Comparison of ENCODE assay signal across 19 cellular contexts in the genomic region with DNA sequence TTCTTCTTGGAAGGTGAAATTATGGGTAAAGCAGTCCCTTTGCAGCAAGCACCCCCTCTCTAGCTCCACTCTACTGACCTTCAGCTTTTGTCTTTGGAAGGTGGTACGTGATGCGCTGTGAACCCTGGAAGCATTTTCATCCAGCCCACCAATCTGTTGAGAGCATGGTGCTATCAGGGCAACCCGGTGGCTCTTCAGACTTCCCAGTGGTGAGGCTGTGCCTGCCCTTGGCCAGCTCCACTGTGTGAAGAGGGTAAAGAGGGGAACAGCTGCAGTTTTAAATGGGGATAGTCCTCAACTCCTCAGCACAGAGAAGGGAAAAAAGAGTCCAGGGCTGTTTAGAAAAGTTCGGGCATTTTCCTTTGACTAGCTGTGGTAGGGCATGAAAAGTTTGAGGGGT.
"Had no signal": no experiment of that assay in that cellular context is flagged by ENCODE, and none has a peak within 500 bp of the region (broad histone marks: within the 10 kb centered on the region; RNA-seq: fewer than 3 reads in every experiment).

No MANE protein-coding gene starts in this region.

- H3K4me2 ChIP-seq: smooth muscle cell had no signal

- H3K4me3 ChIP-seq: coronary artery, heart right ventricle, lung, pancreas, right lobe of liver, smooth muscle cell, testis, upper lobe of left lung had no signal

- ATAC-seq: activated CD4-positive, CD25-positive, alpha-beta regulatory T cell treated with anti-CD3 and anti-CD28 coated beads, Interleukin-2, amount 50 U/mL, for 24 hours; activated T-cell treated with anti-CD3 and anti-CD28 coated beads, Interleukin-2, amount 50 U/mL, for 72 hours; pancreas had no signal

- H3K27me3 ChIP-seq: heart right ventricle, pancreas, right lobe of liver, testis, upper lobe of left lung had no signal

- H3K27me3 Mint-ChIP-seq: activated CD4-positive, alpha-beta memory T cell treated with anti-CD3 and anti-CD28 coated beads, Interleukin-2, amount 10 ng/mL, durations not matched to agents 7 days and 5 days; activated CD4-positive, alpha-beta T cell treated with anti-CD3 and anti-CD28 coated beads, Interleukin-2, amount 10 ng/mL, durations not matched to agents 24 days and 14 days had no signal

- DNase-seq: activated CD4-positive, alpha-beta memory T cell treated with anti-CD3 and anti-CD28 coated beads, Interleukin-2, amount 10 ng/mL, durations not matched to agents 7 days and 5 days; activated CD4-positive, alpha-beta T cell treated with anti-CD3 and anti-CD28 coated beads, Interleukin-2, amount 10 ng/mL, durations not matched to agents 24 days and 14 days; activated effector memory CD4-positive, alpha-beta T cell treated with Interleukin-2 at 50 U/mL for 16 hours; activated naive CD4-positive, alpha-beta T cell treated with anti-CD3 and anti-CD28 coated beads for 36 hours; activated T-cell treated with anti-CD3 and anti-CD28 coated beads, Interleukin-2, amount 50 U/mL, for 72 hours; cerebellar nuclear complex; heart right ventricle; nephron progenitor cell; pancreas; right lobe of liver; stimulated activated CD4-positive, alpha-beta T cell treated with anti-CD3 and anti-CD28 coated beads, Interleukin-2, amount 100 ng/mL, for 48 hours; stimulated activated naive CD4-positive, alpha-beta T cell; testis; upper lobe of left lung had no signal

- H3K27ac Mint-ChIP-seq: activated CD4-positive, alpha-beta memory T cell treated with anti-CD3 and anti-CD28 coated beads, Interleukin-2, amount 10 ng/mL, durations not matched to agents 7 days and 5 days; activated CD4-positive, alpha-beta T cell treated with anti-CD3 and anti-CD28 coated beads, Interleukin-2, amount 10 ng/mL, durations not matched to agents 24 days and 14 days; activated naive CD4-positive, alpha-beta T cell treated with anti-CD3 and anti-CD28 coated beads for 36 hours; activated T-cell treated with anti-CD3 and anti-CD28 coated beads, Interleukin-2, amount 50 U/mL, for 72 hours; mesothelial cell of epicardium had no signal

- H3K36me3 ChIP-seq: pancreas, right lobe of liver had no signal

- H3K27ac ChIP-seq: coronary artery, heart right ventricle, pancreas, right lobe of liver, testis, upper lobe of left lung had no signal

- H3K9me3 ChIP-seq: heart right ventricle, pancreas, right lobe of liver, testis, upper lobe of left lung had no signal

- H3K4me3 Mint-ChIP-seq: activated CD4-positive, alpha-beta memory T cell treated with anti-CD3 and anti-CD28 coated beads, Interleukin-2, amount 10 ng/mL, durations not matched to agents 7 days and 5 days; activated CD4-positive, alpha-beta T cell treated with anti-CD3 and anti-CD28 coated beads, Interleukin-2, amount 10 ng/mL, durations not matched to agents 24 days and 14 days; activated naive CD4-positive, alpha-beta T cell treated with anti-CD3 and anti-CD28 coated beads for 36 hours; activated T-cell treated with anti-CD3 and anti-CD28 coated beads, Interleukin-2, amount 50 U/mL, for 72 hours; mesothelial cell of epicardium; nephron progenitor cell had no signal

- H3K4me1 Mint-ChIP-seq: activated CD4-positive, alpha-beta memory T cell treated with anti-CD3 and anti-CD28 coated beads, Interleukin-2, amount 10 ng/mL, durations not matched to agents 7 days and 5 days; activated CD4-positive, alpha-beta T cell treated with anti-CD3 and anti-CD28 coated beads, Interleukin-2, amount 10 ng/mL, durations not matched to agents 24 days and 14 days had no signal

- H3K9me3 Mint-ChIP-seq: activated CD4-positive, alpha-beta memory T cell treated with anti-CD3 and anti-CD28 coated beads, Interleukin-2, amount 10 ng/mL, durations not matched to agents 7 days and 5 days; activated CD4-positive, alpha-beta T cell treated with anti-CD3 and anti-CD28 coated beads, Interleukin-2, amount 10 ng/mL, durations not matched to agents 24 days and 14 days; activated naive CD4-positive, alpha-beta T cell treated with anti-CD3 and anti-CD28 coated beads for 36 hours; activated T-cell treated with anti-CD3 and anti-CD28 coated beads, Interleukin-2, amount 50 U/mL, for 72 hours; mesothelial cell of epicardium; nephron progenitor cell had no signal
